Comparison of ENCODE assay signal across 14 cellular contexts in genomic region chr3:142152349-142152748, GRCh38. TPM values are rescaled to one million over a fixed set of nuclear protein-coding genes. Genes with fewer than 3 reads are reported as not detected.
DNase-seq lines count a peak whose midpoint lies in the region; ATAC-seq, FAIRE-seq and TF ChIP-seq lines count a peak whose summit lies in the region.
"Had no signal": no experiment of that assay in that cellular context is flagged by ENCODE, and none has a peak within 500 bp of the region (broad histone marks: within the 10 kb centered on the region; RNA-seq: fewer than 3 reads in every experiment).

No MANE protein-coding gene starts in this region.

- DNase-seq in D721Med (ENCODE audit: insufficient read length, low spot score) (no peak), OCI-LY7 (ENCODE audit: low spot score) (peak; percentile 46), fibroblast of mammary gland (ENCODE audit: low read depth) (no peak), PC-9 (no peak), NCI-H1417 (lab: John Stamatoyannopoulos, UW) (no peak)
- no peak for DNase-seq in stimulated activated CD4-positive, alpha-beta T cell treated with anti-CD3 and anti-CD28 coated beads, Interleukin-2, amount 100 ng/mL, for 24 hours
- DNase-seq: activated CD4-positive, alpha-beta memory T cell treated with anti-CD3 and anti-CD28 coated beads for 36 hours; head of caudate nucleus; NCI-H2171 treated with DMSO at 0.1 percent for 48 hours; testis had no signal

- ATAC-seq in GM18870 (IDR thresholded peaks at IDR 0.05; ENCODE audit: unreplicated experiment) = no peak

- no peaks in the 10 kb centered on the region for H3K9me3 ChIP-seq in OCI-LY7 (ENCODE audit: low read length)
- no peaks in the 10 kb centered on the region for H3K9me3 ChIP-seq in PC-9 (ENCODE audit: insufficient read depth, low read depth)
- H3K9me3 ChIP-seq: testis had no signal

- H3K27ac ChIP-seq in 22Rv1 (no peak overlapping the region), OCI-LY7 (ENCODE audit: low read depth, low read length, poor library complexity, severe bottlenecking) (no peak overlapping the region), PC-9 (no peak overlapping the region)
- H3K27ac ChIP-seq: SK-N-MC, testis had no signal

- H3K36me3 ChIP-seq in OCI-LY7 (ENCODE audit: insufficient read depth, low read length) = no peaks in the 10 kb centered on the region
- no peaks in the 10 kb centered on the region for H3K36me3 ChIP-seq in PC-9 (ENCODE audit: low read depth)

- H3K9me2 ChIP-seq in OCI-LY7 (ENCODE audit: insufficient read depth, low read length) = no peaks in the 10 kb centered on the region
- H3K9me2 ChIP-seq in PC-9 (ENCODE audit: insufficient read depth) = no peaks in the 10 kb centered on the region

- POLR2A ChIA-PET in OCI-LY7 (lab: Charles Lee) (no interaction called here), PC-9 (lab: Charles Lee; ENCODE audit: unreplicated experiment) (no interaction called here)

- FAIRE-seq in D721Med (lab: Jason Lieb, UNC) = no peak
- FAIRE-seq: GM18507 had no signal

- peak overlapping the region; percentile 7; the same call in 1 of the 2 replicates for H2AFZ ChIP-seq in OCI-LY7 (ENCODE audit: low read length)
- H2AFZ ChIP-seq in PC-9 = no peak overlapping the region

- H3K4me1 ChIP-seq in OCI-LY7 (ENCODE audit: insufficient read depth, low read length, poor library complexity, severe bottlenecking) (peaks cover 6% of the 10 kb centered on the region), PC-9 (replicated peaks; ENCODE audit: insufficient read depth) (peaks cover 10% of the 10 kb centered on the region)
- H3K4me1 ChIP-seq: testis had no signal

- TF ChIP-seq CTCF in 22Rv1 (IDR thresholded peaks at IDR 0.05) = peak; percentile 25; the same call in 1 of the 2 replicates
- TF ChIP-seq CTCF in D721Med (IDR thresholded peaks at IDR 0.05; ENCODE audit: insufficient read depth, missing control alignments) = peak; percentile 3
- peak; percentile 67 for TF ChIP-seq CTCF in OCI-LY7 (conservative IDR thresholded peaks at IDR 0.05; ENCODE audit: low read length)
- TF ChIP-seq CTCF in fibroblast of mammary gland (conservative IDR thresholded peaks at IDR 0.05; ENCODE audit: control insufficient read depth, insufficient read depth, low read depth, low read length) = peak; percentile 14
- no peak for TF ChIP-seq CTCF in PC-9 (conservative IDR thresholded peaks at IDR 0.05)

- no TSS peak for BruUV-seq in OCI-LY7 (replicated peaks; lab: Mats Ljungman, UMichigan)
- no TSS peak for BruUV-seq in PC-9 (replicated peaks; lab: Mats Ljungman, UMichigan)

- H3K4me2 ChIP-seq in OCI-LY7 (ENCODE audit: low read length) (no peak overlapping the region), PC-9 (no peak overlapping the region)

- intact Hi-C loops in OCI-LY7 (cut with micrococcal nuclease; ENCODE audit: unreplicated experiment) (no loop called here), PC-9 (cut with micrococcal nuclease; ENCODE audit: unreplicated experiment) (no loop called here)

- H3K4me3 ChIP-seq in OCI-LY7 (ENCODE audit: low read depth, low read length, poor library complexity, severe bottlenecking) (no peak overlapping the region), fibroblast of mammary gland (ENCODE audit: control insufficient read depth, low read depth, low read length) (no peak overlapping the region), PC-9 (no peak overlapping the region)
- H3K4me3 ChIP-seq: SK-N-MC, testis had no signal

- H3K27me3 ChIP-seq in PC-9 (ENCODE audit: insufficient read depth, low read depth) = no peaks in the 10 kb centered on the region
- H3K27me3 ChIP-seq: testis had no signal

- H3F3A ChIP-seq in PC-9 (ENCODE audit: insufficient read depth, low read depth) = peaks cover 3% of the 10 kb centered on the region; the same call in 1 of the 2 replicates

- CTCF ChIA-PET in OCI-LY7 (lab: Charles Lee; ENCODE audit: unreplicated experiment) (no interaction called here), PC-9 (lab: Charles Lee) (no interaction called here)

- H4K20me1 ChIP-seq in OCI-LY7 (ENCODE audit: insufficient read depth, low read length) (no peaks in the 10 kb centered on the region), PC-9 (ENCODE audit: insufficient read depth) (0 out of 2 replicates have a peak, but pooled peaks cover 4% of the 10 kb centered on the region)

- H3K79me2 ChIP-seq in OCI-LY7 (ENCODE audit: insufficient read depth, low read depth, low read length) (peaks cover 16% of the 10 kb centered on the region), PC-9 (ENCODE audit: low read depth) (0 out of 2 replicates have a peak, but pooled peaks cover 4% of the 10 kb centered on the region)

RNA-seq across cellular contexts. Expression of gene TFDP2, which starts 3.0 kb away (rescaled TPM):
- 169 and 201 TPM in 2 replicates for total RNA-seq in OCI-LY7 (2014; rRNA removed; shearing (Covaris generic))
- total RNA-seq in OCI-LY7 (2022) (99.9 and 147 TPM in 2 replicates), PC-9 (2021) (48.2 and 57.6 TPM in 2 replicates)
